In genomic region chr3:177281292-177281942, GRCh38 we compare ENCODE assay signal across 11 cellular contexts.
DNase-seq lines count a peak whose midpoint lies in the region; ATAC-seq and TF ChIP-seq lines count a peak whose summit lies in the region.
"Had no signal": no experiment of that assay in that cellular context is flagged by ENCODE, and none has a peak within 500 bp of the region (broad histone marks: within the 10 kb centered on the region; RNA-seq: fewer than 3 reads in every experiment).

No MANE protein-coding gene starts in this region.

- H3K36me3 ChIP-seq in DOHH2 (ENCODE audit: control insufficient read depth, low read length): no peaks in the 10 kb centered on the region

- peaks cover 3% of the 10 kb centered on the region; the same call in 1 of the 2 replicates for H3K9me3 ChIP-seq in DOHH2 (ENCODE audit: control insufficient read depth, insufficient read depth, low read length)

- no peaks in the 10 kb centered on the region for H3K36me3 Mint-ChIP-seq in memory B cell

- H3K27ac Mint-ChIP-seq in memory B cell: peak overlapping the region; percentile 52

- H3K9me2 ChIP-seq in DOHH2 (replicated peaks; ENCODE audit: control insufficient read depth, low read length): no peaks in the 10 kb centered on the region

- H3K4me1 Mint-ChIP-seq in memory B cell: peaks cover 32% of the 10 kb centered on the region

- peaks cover 4% of the 10 kb centered on the region; the same call in 1 of the 2 replicates for H3F3A ChIP-seq in DOHH2 (ENCODE audit: control insufficient read depth, insufficient read depth)

- peak overlapping the region; percentile 36 for H3K4me3 ChIP-seq in DOHH2 (ENCODE audit: low read length)
- H3K4me3 ChIP-seq in HL-60 (replicated peaks; ENCODE audit: insufficient read depth, low read length): no peak overlapping the region

- peak overlapping the region; percentile 60 for H3K4me2 ChIP-seq in DOHH2 (ENCODE audit: low read length)

- no peak overlapping the region for H3K4me3 Mint-ChIP-seq in memory B cell

- TF ChIP-seq CTCF in DOHH2 (IDR thresholded peaks at IDR 0.05; ENCODE audit: low read depth, low read length, poor library complexity, severe bottlenecking) (no peak), HL-60 (IDR thresholded peaks at IDR 0.05; ENCODE audit: insufficient read depth, low read length) (no peak)

- DNase-seq in HL-60 (ENCODE audit: low read depth in 1 of 2, low spot score in 1 of 2): peak in 1 of 2 experiments; percentile 58
- DNase-seq in RPMI8226: peak; percentile 67
- DNase-seq in memory B cell (ENCODE audit: low spot score in 2 of 2): peak in 1 of 2 donors; percentile 16
- no peak for DNase-seq in globus pallidus (ENCODE audit: low spot score)
- no peak for DNase-seq in stimulated activated CD8-positive, alpha-beta memory T cell treated with anti-CD3 and anti-CD28 coated beads, Interleukin-4, amount 100 ng/mL, for 48 hours
- DNase-seq: activated CD4-positive, alpha-beta T cell treated with anti-CD3 and anti-CD28 coated beads, Interleukin-2, amount 50 U/mL, for 4 hours; glutamatergic neuron; PC-3 had no signal

- peaks cover 47% of the 10 kb centered on the region for H3K4me1 ChIP-seq in DOHH2 (ENCODE audit: control insufficient read depth, low read length)

- H3K79me2 ChIP-seq in DOHH2 (ENCODE audit: control insufficient read depth, low read length): no peaks in the 10 kb centered on the region

- peak overlapping the region; percentile 34 for H3K27ac ChIP-seq in DOHH2 (ENCODE audit: low read depth, low read length)
- H3K27ac ChIP-seq in HL-60 (replicated peaks): peak overlapping the region; percentile 42

- ATAC-seq in memory B cell (ENCODE audit: low read depth) (peak; percentile 92), HG03196 (IDR thresholded peaks at IDR 0.05; ENCODE audit: unreplicated experiment) (no peak), HG02840 (IDR thresholded peaks at IDR 0.05; ENCODE audit: low FRiP score, unreplicated experiment) (no peak)
- ATAC-seq: PC-3 had no signal

- H3K9me3 Mint-ChIP-seq in memory B cell: peaks cover 1% of the 10 kb centered on the region

- no peaks in the 10 kb centered on the region for H3K27me3 Mint-ChIP-seq in memory B cell

- H3K27me3 ChIP-seq in DOHH2 (ENCODE audit: control insufficient read depth, low read length) (no peaks in the 10 kb centered on the region), HL-60 (ENCODE audit: insufficient read depth, poor library complexity, severe bottlenecking) (no peaks in the 10 kb centered on the region)

- no peaks in the 10 kb centered on the region for H4K20me1 ChIP-seq in DOHH2 (ENCODE audit: control insufficient read depth, insufficient read depth, low read depth, low read length)
